In the genomic region with DNA sequence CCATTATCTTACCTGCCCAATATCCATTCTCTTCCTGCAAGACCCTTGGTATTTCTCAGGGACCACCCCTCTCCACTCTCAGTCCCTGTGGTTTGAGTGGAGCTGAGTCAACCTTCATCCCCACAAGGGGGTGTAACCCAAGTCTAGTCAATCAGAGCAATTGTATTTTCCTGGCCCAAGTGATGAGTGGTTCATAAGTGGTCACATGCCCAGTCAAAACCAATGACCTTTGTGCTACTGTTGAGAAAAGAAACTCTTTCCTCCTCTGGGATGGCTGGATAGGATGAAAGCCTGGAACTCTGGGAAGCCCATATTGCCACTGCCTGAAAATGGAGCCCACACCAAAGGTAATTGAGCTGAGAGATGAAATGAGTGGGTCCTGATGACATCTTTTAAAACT, we compare ENCODE assay signal across 21 cellular contexts.
"Had no signal": no experiment of that assay in that cellular context is flagged by ENCODE, and none has a peak within 500 bp of the region (broad histone marks: within the 10 kb centered on the region; RNA-seq: fewer than 3 reads in every experiment).

No MANE protein-coding gene starts in this region.

- H3K27ac Mint-ChIP-seq: activated naive CD4-positive, alpha-beta T cell treated with anti-CD3 and anti-CD28 coated beads, Interleukin-2, amount 10 ng/mL, durations not matched to agents 7 days and 5 days; activated naive CD8-positive, alpha-beta T cell treated with anti-CD3 and anti-CD28 coated beads, Interleukin-2, amount 10 ng/mL, durations not matched to agents 7 days and 5 days; effector memory CD8-positive, alpha-beta T cell; natural killer cell treated with Interleukin-12 subunit alpha and Interleukin-12 subunit beta and Interleukin-15 and Interleukin-18, amount 100 ng/mL, for 72 hours had no signal

- H3K36me3 Mint-ChIP-seq: activated naive CD4-positive, alpha-beta T cell treated with anti-CD3 and anti-CD28 coated beads, Interleukin-2, amount 10 ng/mL, durations not matched to agents 7 days and 5 days; activated naive CD8-positive, alpha-beta T cell treated with anti-CD3 and anti-CD28 coated beads, Interleukin-2, amount 10 ng/mL, durations not matched to agents 7 days and 5 days; natural killer cell treated with Interleukin-12 subunit alpha and Interleukin-12 subunit beta and Interleukin-15 and Interleukin-18, amount 100 ng/mL, for 72 hours had no signal

- H3K9me3 Mint-ChIP-seq: activated naive CD4-positive, alpha-beta T cell treated with anti-CD3 and anti-CD28 coated beads, Interleukin-2, amount 10 ng/mL, durations not matched to agents 7 days and 5 days; activated naive CD8-positive, alpha-beta T cell treated with anti-CD3 and anti-CD28 coated beads, Interleukin-2, amount 10 ng/mL, durations not matched to agents 7 days and 5 days; effector memory CD8-positive, alpha-beta T cell; natural killer cell treated with Interleukin-12 subunit alpha and Interleukin-12 subunit beta and Interleukin-15 and Interleukin-18, amount 100 ng/mL, for 72 hours had no signal

- H3K4me3 Mint-ChIP-seq: activated naive CD4-positive, alpha-beta T cell treated with anti-CD3 and anti-CD28 coated beads, Interleukin-2, amount 10 ng/mL, durations not matched to agents 7 days and 5 days; activated naive CD8-positive, alpha-beta T cell treated with anti-CD3 and anti-CD28 coated beads, Interleukin-2, amount 10 ng/mL, durations not matched to agents 7 days and 5 days; effector memory CD8-positive, alpha-beta T cell; natural killer cell treated with Interleukin-12 subunit alpha and Interleukin-12 subunit beta and Interleukin-15 and Interleukin-18, amount 100 ng/mL, for 72 hours had no signal

- FAIRE-seq: frontal cortex, islet of Langerhans had no signal

- ATAC-seq: effector memory CD8-positive, alpha-beta T cell; mucosa of descending colon; natural killer cell treated with Interleukin-12 subunit alpha and Interleukin-12 subunit beta and Interleukin-15 and Interleukin-18, amount 100 ng/mL, for 72 hours; right cardiac atrium had no signal

- H3K4me1 ChIP-seq: left ventricle myocardium inferior, tibial nerve had no signal

- H3K4me1 Mint-ChIP-seq: activated naive CD4-positive, alpha-beta T cell treated with anti-CD3 and anti-CD28 coated beads, Interleukin-2, amount 10 ng/mL, durations not matched to agents 7 days and 5 days had no signal

- H3K9me3 ChIP-seq: esophagus muscularis mucosa, left ventricle myocardium inferior, mucosa of descending colon, tibial nerve had no signal

- H3K36me3 ChIP-seq: esophagus muscularis mucosa, left ventricle myocardium inferior, tibial nerve had no signal

- H3K4me3 ChIP-seq: esophagus muscularis mucosa, left ventricle myocardium inferior, lung, mucosa of descending colon, tibial nerve had no signal

- H3K27ac ChIP-seq: esophagus muscularis mucosa, left ventricle myocardium inferior, tibial nerve had no signal

- DNase-seq: activated CD4-positive, alpha-beta T cell treated with anti-CD3 and anti-CD28 coated beads for 4 hours; activated CD4-positive, alpha-beta T cell treated with anti-CD3 and anti-CD28 coated beads, Interleukin-2, amount 50 U/mL, for 4 hours; activated CD8-positive, alpha-beta memory T cell treated with anti-CD3 and anti-CD28 coated beads for 24 hours; activated gamma-delta T cell; activated naive CD4-positive, alpha-beta T cell treated with anti-CD3 and anti-CD28 coated beads, Interleukin-2, amount 10 ng/mL, durations not matched to agents 7 days and 5 days; activated naive CD8-positive, alpha-beta T cell treated with anti-CD3 and anti-CD28 coated beads, Interleukin-2, amount 10 ng/mL, durations not matched to agents 7 days and 5 days; activated T-cell treated with anti-CD3 and anti-CD28 coated beads, Interleukin-2, amount 50 U/mL, for 1 hour; caudate nucleus; cortex of kidney; effector memory CD8-positive, alpha-beta T cell; left ventricle myocardium inferior; mucosa of descending colon; posterior cingulate gyrus; right cardiac atrium; stimulated activated naive CD4-positive, alpha-beta T cell had no signal
